In genomic region chr16:30748634-30749445, GRCh38 we compare ENCODE assay signal across 1 cellular context.
TF ChIP-seq lines count a peak whose summit lies in the region.

No MANE protein-coding gene starts in this region.

TF ChIP-seq in SK-N-SH treated with all-trans-retinoic acid at 6 μM for 48 hours, 23 proteins besides CTCF, POLR2A, EP300 and RAD21 (continued from another document):
- TF ChIP-seq ZNF70 (CRISPR knock-in tag; IDR thresholded peaks at IDR 0.05) (no peak), CREB5 (CRISPR knock-in tag; IDR thresholded peaks at IDR 0.05; ENCODE audit: low read depth) (no peak), PPARA (CRISPR knock-in tag; IDR thresholded peaks at IDR 0.05; ENCODE audit: borderline replicate concordance) (no peak), ZFP3 (CRISPR knock-in tag; IDR thresholded peaks at IDR 0.05) (no peak)
